In the genomic region with DNA sequence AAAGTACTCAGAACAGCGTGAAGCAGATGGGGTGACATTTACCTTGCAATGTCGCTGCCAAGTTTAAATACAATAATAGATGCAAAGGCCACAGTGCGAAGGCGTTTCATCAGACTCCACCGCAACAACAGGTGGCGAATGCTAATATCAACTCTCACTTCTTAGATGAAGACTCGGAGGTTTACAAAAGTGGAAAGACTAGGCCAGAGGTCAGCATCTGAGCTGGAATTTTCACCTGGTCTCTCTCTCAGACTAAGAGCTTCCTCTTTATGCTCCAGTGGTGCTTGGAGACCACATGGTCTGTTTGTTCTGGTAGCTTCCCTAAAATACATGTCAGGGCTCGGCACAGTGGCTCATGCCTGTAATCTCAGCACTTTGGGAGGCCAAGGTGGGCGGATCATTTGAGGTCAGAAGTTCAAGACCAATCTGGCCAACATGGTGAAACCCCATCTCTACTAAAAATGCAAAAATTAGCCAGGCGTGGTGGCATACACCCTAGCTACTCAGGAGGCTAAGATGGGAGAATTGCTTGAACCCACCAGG, we compare ENCODE assay signal across 10 cellular contexts.
DNase-seq lines count a peak whose midpoint lies in the region; ATAC-seq and TF ChIP-seq lines count a peak whose summit lies in the region.
"Had no signal": no experiment of that assay in that cellular context is flagged by ENCODE, and none has a peak within 500 bp of the region (broad histone marks: within the 10 kb centered on the region; RNA-seq: fewer than 3 reads in every experiment).

No MANE protein-coding gene starts in this region.

- H3K27me3 ChIP-seq in lower lobe of right lung (ENCODE audit: low read depth) (no peaks in the 10 kb centered on the region), foreskin keratinocyte (no peaks in the 10 kb centered on the region), A673 (replicated peaks; ENCODE audit: insufficient read depth, low read depth, low read length, poor library complexity) (no peaks in the 10 kb centered on the region)
- H3K27me3 ChIP-seq: neural progenitor cell had no signal

- H3K4me1 Mint-ChIP-seq in endothelial cell (ENCODE audit: unreplicated experiment) = peaks cover 3% of the 10 kb centered on the region

- POLR2A ChIA-PET in A673 (lab: Charles Lee; ENCODE audit: low non-redundant PET) = no interaction called here

- TF ChIP-seq CTCF in lower lobe of right lung (IDR thresholded peaks at IDR 0.05) (no peak), endothelial cell (IDR thresholded peaks at IDR 0.05; ENCODE audit: unreplicated experiment) (no peak), foreskin keratinocyte (conservative IDR thresholded peaks at IDR 0.05) (no peak), A673 (conservative IDR thresholded peaks at IDR 0.05; ENCODE audit: low read depth, low read length) (no peak)

- H3K27ac ChIP-seq in lower lobe of right lung (no peak overlapping the region), foreskin keratinocyte (no peak overlapping the region), A673 (ENCODE audit: low read depth, low read length, poor library complexity, severe bottlenecking) (no peak overlapping the region)
- H3K27ac ChIP-seq: neural progenitor cell had no signal

- H3K36me3 ChIP-seq in lower lobe of right lung (no peaks in the 10 kb centered on the region), A673 (ENCODE audit: insufficient read depth, low read length, poor library complexity, severe bottlenecking) (no peaks in the 10 kb centered on the region)
- H3K36me3 ChIP-seq: neural progenitor cell had no signal

- CTCF ChIA-PET in A673 (lab: Charles Lee) = no interaction called here

- H3K27ac Mint-ChIP-seq in endothelial cell (ENCODE audit: unreplicated experiment) = no peak overlapping the region
- H3K27ac Mint-ChIP-seq: neural progenitor cell had no signal

- intact Hi-C loops in lower lobe of right lung (cut with DNase I) = no loop called here
- intact Hi-C loops in A673 (cut with micrococcal nuclease; ENCODE audit: unreplicated experiment) = no loop called here

- no peak overlapping the region for H3K4me3 Mint-ChIP-seq in endothelial cell (ENCODE audit: unreplicated experiment)
- H3K4me3 Mint-ChIP-seq: neural progenitor cell had no signal

- H3K9me3 ChIP-seq in lower lobe of right lung (no peaks in the 10 kb centered on the region), A673 (ENCODE audit: low read depth, low read length, poor library complexity, severe bottlenecking) (no peaks in the 10 kb centered on the region)

- H3K4me3 ChIP-seq in lower lobe of right lung = no peak overlapping the region
- no peak overlapping the region for H3K4me3 ChIP-seq in A673 (ENCODE audit: low read depth, low read length, poor library complexity, severe bottlenecking)
- H3K4me3 ChIP-seq: neural progenitor cell had no signal

- peaks cover 3% of the 10 kb centered on the region for H3K27me3 Mint-ChIP-seq in endothelial cell (ENCODE audit: unreplicated experiment)

- H3K9me3 Mint-ChIP-seq in endothelial cell (ENCODE audit: unreplicated experiment) = no peaks in the 10 kb centered on the region
- H3K9me3 Mint-ChIP-seq: neural progenitor cell had no signal

- BruUV-seq in A673 (replicated peaks; lab: Mats Ljungman, UMichigan) = no TSS peak

- H3K4me1 ChIP-seq in lower lobe of right lung = peaks cover 23% of the 10 kb centered on the region
- peaks cover 16% of the 10 kb centered on the region for H3K4me1 ChIP-seq in foreskin keratinocyte
- H3K4me1 ChIP-seq in A673 (ENCODE audit: insufficient read depth, low read length, poor library complexity, severe bottlenecking) = no peaks in the 10 kb centered on the region

- no peaks in the 10 kb centered on the region for H3K36me3 Mint-ChIP-seq in endothelial cell (ENCODE audit: low read depth, unreplicated experiment)
- H3K36me3 Mint-ChIP-seq: neural progenitor cell had no signal

- DNase-seq in lower lobe of right lung (peak; percentile 57), endothelial cell (ENCODE audit: low spot score) (no peak), foreskin keratinocyte (no peak), A673 (ENCODE audit: low spot score) (no peak), COLO668 (lab: John Stamatoyannopoulos, UW; ENCODE audit: unreplicated experiment) (no peak)
- DNase-seq: activated CD4-positive, CD25-positive, alpha-beta regulatory T cell had no signal

- ATAC-seq in GM18511 (IDR thresholded peaks at IDR 0.05; ENCODE audit: unreplicated experiment) (peak; percentile 89), GM21576 (IDR thresholded peaks at IDR 0.05; ENCODE audit: unreplicated experiment) (peak; percentile 83), HG03565 (IDR thresholded peaks at IDR 0.05; ENCODE audit: unreplicated experiment) (peak; percentile 83), lower lobe of right lung (peak in 1 of 2 donors; percentile 48), foreskin keratinocyte (no peak)
